ENCODE assay signal across 8 cellular contexts in the genomic region with DNA sequence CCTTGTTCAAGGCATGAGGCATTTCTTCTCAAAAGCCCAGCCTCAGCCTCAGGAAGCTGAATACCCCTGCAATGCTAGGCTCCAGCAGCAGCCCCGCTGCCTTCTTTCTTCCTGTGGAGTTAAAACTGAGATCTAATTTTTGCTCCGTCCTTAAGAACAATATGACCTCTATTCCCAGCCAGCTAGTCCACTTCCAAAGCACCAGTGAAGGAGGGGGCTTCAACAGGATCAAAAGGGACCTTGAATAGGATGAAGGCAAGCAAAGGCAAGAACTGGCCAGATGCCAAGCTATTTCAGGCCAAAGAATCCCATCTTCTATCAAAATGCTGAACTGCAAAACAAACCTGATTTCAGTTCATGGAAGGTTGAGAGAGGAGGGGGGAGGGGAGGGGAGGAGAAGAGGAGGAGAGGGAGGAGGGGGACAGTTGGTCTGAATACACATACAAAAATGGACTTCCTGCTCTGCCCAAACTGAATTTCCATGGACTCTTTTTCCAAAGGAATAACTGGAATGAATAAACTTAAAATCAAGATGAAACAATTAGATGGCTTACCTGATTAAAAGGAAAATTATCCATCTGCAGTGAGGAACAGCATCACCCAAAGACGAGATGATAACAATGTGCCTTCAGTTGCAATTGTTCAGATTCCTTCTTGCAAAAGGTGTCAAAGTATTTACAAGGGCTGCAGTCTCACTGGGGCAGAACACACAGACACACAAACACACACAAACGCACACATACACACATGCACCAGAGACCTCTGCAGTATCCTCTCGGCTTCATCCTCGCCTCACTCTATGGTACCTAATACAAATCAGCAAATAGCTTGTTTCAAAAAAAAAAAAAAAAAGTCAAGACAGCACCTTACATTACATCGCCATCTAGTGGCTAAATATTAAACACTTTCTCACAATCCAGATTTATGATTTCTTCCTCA. TPM values are rescaled to one million over a fixed set of nuclear protein-coding genes. Genes with fewer than 3 reads are reported as not detected.
DNase-seq lines count a peak whose midpoint lies in the region; ATAC-seq and TF ChIP-seq lines count a peak whose summit lies in the region.

A gene (minus strand): TSS at position 804 of the 939 bp plus-strand sequence. CDS start 54,399 bp downstream, outside the sequence.

- H3K4me1 ChIP-seq in liver (ENCODE audit: control insufficient read depth in 4 of 4, insufficient read depth in 4 of 4, low read length in 3 of 4) = no peaks in the 10 kb centered on the region

- peak; percentile 80 to 87 for TF ChIP-seq RAD21 in liver (IDR thresholded peaks at IDR 0.05)

- no peaks in the 10 kb centered on the region for H3K36me3 ChIP-seq in liver (ENCODE audit: control insufficient read depth in 4 of 4, insufficient read depth in 3 of 4, low read depth in 1 of 4, low read length in 3 of 4)

- WGBS in liver = 29% methylated on average over 7 of the region's 7 CpGs

- no peak within 1 kb of the TSS for H3K9ac ChIP-seq in liver (ENCODE audit: low read depth in 1 of 2, low read length in 2 of 2)

- H3K4me3 ChIP-seq in liver (ENCODE audit: low read depth in 1 of 3, low read length in 3 of 3) = no peak within 1 kb of the TSS

- H3K27ac ChIP-seq in liver (ENCODE audit: low read depth in 1 of 2, low read length in 2 of 2) = no peak within 1 kb of the TSS

- ATAC-seq in HG03565 (IDR thresholded peaks at IDR 0.05; ENCODE audit: unreplicated experiment) (peak; percentile 64), GM19035 (IDR thresholded peaks at IDR 0.05; ENCODE audit: unreplicated experiment) (no peak), GM21825 (IDR thresholded peaks at IDR 0.05; ENCODE audit: unreplicated experiment) (no peak)

- H3K9me3 ChIP-seq in liver (ENCODE audit: control insufficient read depth in 4 of 4, low read length in 3 of 4) = no peaks in the 10 kb centered on the region

- H3K27me3 ChIP-seq in liver (ENCODE audit: control insufficient read depth in 4 of 4, insufficient read depth in 4 of 4, low read length in 3 of 4) = no peaks in the 10 kb centered on the region

- peak; percentile 67 for TF ChIP-seq CTCF in liver (IDR thresholded peaks at IDR 0.05; ENCODE audit: low read depth, low read length, missing input control)

- DNase-seq in SIG-M5 treated with dmso at 0.1 percent for 504 hours (lab: John Stamatoyannopoulos, UW; ENCODE audit: unreplicated experiment) (peak; percentile 58), SIG-M5 (lab: John Stamatoyannopoulos, UW) (no peak), NCI-H774 (lab: John Stamatoyannopoulos, UW) (peak; percentile 52)
- DNase-seq in central memory CD4-positive, alpha-beta T cell = peak; percentile 20

TF ChIP-seq in liver, 16 proteins besides CTCF, POLR2A, EP300 and RAD21:
- TF ChIP-seq YY1 (IDR thresholded peaks at IDR 0.05) (no peak), HNF4A (conservative IDR thresholded peaks at IDR 0.05) (no peak), NR2F2 (IDR thresholded peaks at IDR 0.05) (no peak), SP1 (IDR thresholded peaks at IDR 0.05) (no peak), GABPA (IDR thresholded peaks at IDR 0.05 in 1 of 2, conservative IDR thresholded peaks at IDR 0.05 in 1 of 2) (no peak), FOXA2 (IDR thresholded peaks at IDR 0.05) (no peak)
- TF ChIP-seq, protein P1, sequence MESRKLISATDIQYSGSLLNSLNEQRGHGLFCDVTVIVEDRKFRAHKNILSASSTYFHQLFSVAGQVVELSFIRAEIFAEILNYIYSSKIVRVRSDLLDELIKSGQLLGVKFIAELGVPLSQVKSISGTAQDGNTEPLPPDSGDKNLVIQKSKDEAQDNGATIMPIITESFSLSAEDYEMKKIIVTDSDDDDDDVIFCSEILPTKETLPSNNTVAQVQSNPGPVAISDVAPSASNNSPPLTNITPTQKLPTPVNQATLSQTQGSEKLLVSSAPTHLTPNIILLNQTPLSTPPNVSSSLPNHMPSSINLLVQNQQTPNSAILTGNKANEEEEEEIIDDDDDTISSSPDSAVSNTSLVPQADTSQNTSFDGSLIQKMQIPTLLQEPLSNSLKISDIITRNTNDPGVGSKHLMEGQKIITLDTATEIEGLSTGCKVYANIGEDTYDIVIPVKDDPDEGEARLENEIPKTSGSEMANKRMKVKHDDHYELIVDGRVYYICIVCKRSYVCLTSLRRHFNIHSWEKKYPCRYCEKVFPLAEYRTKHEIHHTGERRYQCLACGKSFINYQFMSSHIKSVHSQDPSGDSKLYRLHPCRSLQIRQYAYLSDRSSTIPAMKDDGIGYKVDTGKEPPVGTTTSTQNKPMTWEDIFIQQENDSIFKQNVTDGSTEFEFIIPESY (IDR thresholded peaks at IDR 0.05) = no peak
- TF ChIP-seq, protein P2, sequence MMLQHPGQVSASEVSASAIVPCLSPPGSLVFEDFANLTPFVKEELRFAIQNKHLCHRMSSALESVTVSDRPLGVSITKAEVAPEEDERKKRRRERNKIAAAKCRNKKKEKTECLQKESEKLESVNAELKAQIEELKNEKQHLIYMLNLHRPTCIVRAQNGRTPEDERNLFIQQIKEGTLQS (IDR thresholded peaks at IDR 0.05) = no peak

RNA-seq across cellular contexts. Expression of the gene that starts here (rescaled TPM):
- not detected for total RNA-seq in liver
- polyA plus RNA-seq in liver = under 1 TPM in 1 of 2 donors, not detected in 1; 0.11 TPM
